8 cellular contexts compared by ENCODE assay signal in genomic region chr11:3808846-3809623, GRCh38. TPM values are rescaled to one million over a fixed set of nuclear protein-coding genes. Genes with fewer than 3 reads are reported as not detected.
A peak's percentile ranks its signal among the peaks of the same experiment; 100 is the strongest.
DNase-seq lines count a peak whose midpoint lies in the region; ATAC-seq, FAIRE-seq and TF ChIP-seq lines count a peak whose summit lies in the region.

No MANE protein-coding gene starts in this region.

- peak overlapping the region; percentile 76 for H3K9ac ChIP-seq in iPS-18a (ENCODE audit: low read length)

- H3K9me3 ChIP-seq in Panc1 (ENCODE audit: control insufficient read depth, insufficient read depth, low read depth, low read length) (no peaks in the 10 kb centered on the region), ascending aorta (no peaks in the 10 kb centered on the region), iPS-18a (ENCODE audit: control insufficient read depth, low read depth, low read length) (no peaks in the 10 kb centered on the region), small intestine (ENCODE audit: control insufficient read depth, low read depth) (no peaks in the 10 kb centered on the region)

- H3K36me3 ChIP-seq in Panc1 (ENCODE audit: control insufficient read depth, insufficient read depth, low read length) (no peaks in the 10 kb centered on the region), ascending aorta (no peaks in the 10 kb centered on the region), iPS-18a (ENCODE audit: control insufficient read depth, low read depth, low read length) (no peaks in the 10 kb centered on the region), small intestine (ENCODE audit: control insufficient read depth in 2 of 2, insufficient read depth in 2 of 2, low read length in 2 of 2) (no peaks in the 10 kb centered on the region)

- POLR2A ChIA-PET in Panc1 (lab: Charles Lee), result interaction anchor here (0.5 to 1.5 kb wide), 2 partner anchors 11 to 33 kb away, joined by 3 to 6 read pairs; partner anchors contain the start of gene NUP98

- H3K27ac ChIP-seq in Panc1 (ENCODE audit: low read length) (peak overlapping the region; percentile 84), ascending aorta (peak overlapping the region; percentile 27 to 57), iPS-18a (ENCODE audit: low read length) (no peak overlapping the region), small intestine (ENCODE audit: low read depth in 1 of 2, low read length in 1 of 2) (peak overlapping the region in 1 of 2 donors; percentile 71)

- CTCF ChIA-PET in Panc1 (lab: Charles Lee), result interaction anchor here (0.6 to 1.4 kb wide), 10 partner anchors 11 to 264 kb away, joined by 3 to 5 read pairs (median 4); partner anchors contain the start of genes NUP98, RHOG and STIM1

- ATAC-seq in GM21447 (IDR thresholded peaks at IDR 0.05; ENCODE audit: unreplicated experiment) (peak; percentile 78), Panc1 (peak; percentile 82)

- TF ChIP-seq CTCF in Panc1 (IDR thresholded peaks at IDR 0.05) (no peak; the same call in 1 of the 2 replicates), ascending aorta (IDR thresholded peaks at IDR 0.05) (peak in 2 of 3 experiments; percentile 5 to 33)

- FAIRE-seq in HTR-8/SVneo (lab: Jason Lieb, UNC), result peak; percentile 74
- FAIRE-seq in small intestine (lab: Jason Lieb, UNC), result no peak

- WGBS in small intestine, 3 donors, result 7 to 14% (median 14%) methylated on average over 5 to 7 of the region's 7 CpGs

- H3K27me3 ChIP-seq in Panc1 (ENCODE audit: control insufficient read depth, insufficient read depth, low read length), result no peaks in the 10 kb centered on the region
- no peaks in the 10 kb centered on the region for H3K27me3 ChIP-seq in ascending aorta
- H3K27me3 ChIP-seq in iPS-18a (ENCODE audit: control insufficient read depth, insufficient read depth, low read length), result no peaks in the 10 kb centered on the region
- no peaks in the 10 kb centered on the region for H3K27me3 ChIP-seq in small intestine (ENCODE audit: control insufficient read depth in 2 of 2, insufficient read depth in 2 of 2, low read length in 2 of 2)

- in situ Hi-C loops in Panc1 (cut with HindIII; ENCODE audit: low pct_unique_long_range_greater_than_20kb, low sequenced_read_pairs), result no loop called here

- no TSS peak for BruUV-seq in Panc1 (replicated peaks; lab: Mats Ljungman, UMichigan)

- DNase-seq in ELR (ENCODE audit: low read depth) (peak; percentile 71), HTR-8/SVneo (ENCODE audit: insufficient read length, low spot score) (peak; percentile 71), Panc1 (ENCODE audit: low read depth, low spot score) (peak; percentile 66), ascending aorta (ENCODE audit: low spot score in 2 of 2) (no peak), small intestine (peak; percentile 93), globus pallidus (ENCODE audit: low spot score) (no peak)

- intact Hi-C loops in Panc1 (cut with micrococcal nuclease; ENCODE audit: unreplicated experiment) (no loop called here), ascending aorta (cut with DNase I) (no loop called here)

- peaks cover 9% of the 10 kb centered on the region for H3K4me1 ChIP-seq in Panc1 (ENCODE audit: control insufficient read depth, insufficient read depth, low read length)
- H3K4me1 ChIP-seq in ascending aorta, result peaks cover 3 to 4% of the 10 kb centered on the region in 2 donors
- peaks cover 8% of the 10 kb centered on the region for H3K4me1 ChIP-seq in iPS-18a (ENCODE audit: control insufficient read depth, low read depth, low read length)
- H3K4me1 ChIP-seq in small intestine (ENCODE audit: control insufficient read depth in 2 of 2, insufficient read depth in 1 of 2, low read depth in 1 of 2, low read length in 1 of 2), result peaks cover 0 to 3% of the 10 kb centered on the region in 2 donors

- H3K4me3 ChIP-seq in Panc1 (ENCODE audit: low read depth in 2 of 2, low read length in 2 of 2) (peak overlapping the region; percentile 61 to 94), ascending aorta (peak overlapping the region; percentile 63 to 90), iPS-18a (ENCODE audit: low read length) (peak overlapping the region; percentile 90), small intestine (ENCODE audit: low read depth in 1 of 2, low read length in 2 of 2) (peak overlapping the region; percentile 57 to 70)

RNA-seq across cellular contexts. Expression of gene PGAP2, which starts 0.7 kb away (rescaled TPM):
- total RNA-seq in Panc1 (2021; ENCODE audit: unreplicated experiment) (72.2 TPM), ascending aorta (7.1 TPM)
- polyA plus RNA-seq in Panc1 (2012; ENCODE audit: insufficient read length), result 95.3 TPM
- 10 to 100 TPM; 18.9 to 26.2 (median 22.1) TPM for polyA plus RNA-seq in small intestine

RNA-seq across cellular contexts. Expression of gene NUP98, which starts 11.7 kb away (rescaled TPM):
- total RNA-seq in Panc1 (2021; ENCODE audit: unreplicated experiment) (244 TPM), ascending aorta (36.3 TPM)
- 150 TPM for polyA plus RNA-seq in Panc1 (2012; ENCODE audit: insufficient read length)
- 10 to 100 TPM; 14.1 to 30.0 (median 18.8) TPM for polyA plus RNA-seq in small intestine

RNA-seq across cellular contexts. Expression of gene RHOG, which starts 31.7 kb away (rescaled TPM):
- total RNA-seq in Panc1 (2021; ENCODE audit: unreplicated experiment) (156 TPM), ascending aorta (60.7 TPM)
- polyA plus RNA-seq in Panc1 (2012; ENCODE audit: insufficient read length), result 219 TPM
- polyA plus RNA-seq in small intestine, result 100 to 1,000 TPM in 1 of 3 donors, 10 to 100 TPM in 2; 62.1 to 114 (median 86.6) TPM

RNA-seq across cellular contexts. Expression of gene STIM1, which starts 46.4 kb away (rescaled TPM):
- total RNA-seq in Panc1 (2021; ENCODE audit: unreplicated experiment), result 93.6 TPM
- polyA plus RNA-seq in Panc1 (2012; ENCODE audit: insufficient read length), result 82.7 TPM
- 48.1 TPM for total RNA-seq in ascending aorta
- 10 to 100 TPM in 1 of 3 donors, 1 to 10 TPM in 2; 5.6 to 27.9 (median 7.3) TPM for polyA plus RNA-seq in small intestine

Comparison
In these comparisons a context has a peak if more than half of its experiments do, and no peak if none do; other contexts are left out.
1. DNase-seq: peak in ELR (single experiment), HTR-8/SVneo (single experiment), Panc1 (single experiment) and small intestine (single experiment); none in ascending aorta (0 of 2) and globus pallidus (single experiment).
2. Peak in every context shown above with its lines, with median percentiles within 50 percentile points of each other: H3K4me3 ChIP-seq.